Comparison of ENCODE assay signal across 27 cellular contexts in the genomic region with DNA sequence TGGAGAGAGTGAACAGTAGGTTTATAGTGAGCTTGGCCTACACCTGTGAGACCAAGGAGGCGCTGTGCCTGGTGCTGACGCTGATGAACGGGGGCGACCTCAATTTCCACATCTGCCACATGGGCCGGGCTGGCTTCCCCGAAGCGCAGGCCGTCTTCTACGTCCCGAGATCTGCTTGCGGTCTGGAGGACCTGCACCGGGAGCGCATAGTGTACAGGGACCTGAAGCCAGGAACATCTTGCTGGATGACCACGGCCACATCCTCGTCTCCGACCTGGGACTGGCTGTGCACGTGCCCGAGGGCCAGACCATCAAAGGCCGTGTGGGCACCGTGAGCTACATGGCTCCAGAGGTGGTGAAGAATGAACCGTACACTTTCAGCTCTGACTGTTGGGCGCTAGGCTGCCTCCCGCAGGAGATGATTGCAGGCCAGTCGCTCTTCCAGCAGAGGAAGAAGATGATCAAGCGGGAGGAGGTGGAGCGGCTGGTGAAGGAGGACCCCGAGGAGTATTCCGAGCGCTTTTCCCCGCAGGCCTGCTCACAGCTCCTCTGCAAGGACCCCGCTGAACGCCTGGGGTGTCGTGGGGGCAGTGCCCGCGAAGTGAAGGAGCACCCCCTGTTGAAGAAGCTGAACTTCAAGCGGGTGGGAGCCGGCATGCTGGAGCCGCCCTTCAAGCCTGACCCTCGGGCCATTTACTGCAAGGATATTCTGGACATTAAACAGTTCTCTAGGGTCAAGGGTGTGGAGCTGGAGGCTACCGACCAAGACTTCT.
"Had no signal": no experiment of that assay in that cellular context is flagged by ENCODE, and none has a peak within 500 bp of the region (broad histone marks: within the 10 kb centered on the region; RNA-seq: fewer than 3 reads in every experiment).

No MANE protein-coding gene starts in this region.

- ATAC-seq: activated naive CD8-positive, alpha-beta T cell treated with anti-CD3 and anti-CD28 coated beads, Interleukin-2, amount 50 U/mL, for 24 hours; body of pancreas; gastroesophageal sphincter had no signal

- H3K27ac ChIP-seq: adrenal gland, body of pancreas, colonic mucosa, epithelial cell of prostate, esophagus squamous epithelium had no signal

- H3K4me1 ChIP-seq: adrenal gland, body of pancreas, colonic mucosa, esophagus squamous epithelium, gastroesophageal sphincter had no signal

- H3K4me3 ChIP-seq: adrenal gland, body of pancreas, colonic mucosa had no signal

- H3K4me1 Mint-ChIP-seq: activated naive CD4-positive, alpha-beta T cell treated with anti-CD3 and anti-CD28 coated beads, Interleukin-2, amount 50 U/mL, for 24 hours had no signal

- H3K9me3 ChIP-seq: adrenal gland, body of pancreas, colonic mucosa, esophagus squamous epithelium, gastroesophageal sphincter had no signal

- H3K27me3 ChIP-seq: adrenal gland, body of pancreas, colonic mucosa, esophagus squamous epithelium, gastroesophageal sphincter had no signal

- H3K27ac Mint-ChIP-seq: activated CD4-positive, alpha-beta memory T cell treated with anti-CD3 and anti-CD28 coated beads, Interleukin-2, amount 10 ng/mL, durations not matched to agents 7 days and 5 days; activated CD4-positive, alpha-beta T cell treated with anti-CD3 and anti-CD28 coated beads, Interleukin-2, amount 10 ng/mL, durations not matched to agents 7 days and 5 days; activated naive CD4-positive, alpha-beta T cell treated with anti-CD3 and anti-CD28 coated beads, Interleukin-2, amount 50 U/mL, for 24 hours; activated naive CD8-positive, alpha-beta T cell treated with anti-CD3 and anti-CD28 coated beads for 36 hours; activated naive CD8-positive, alpha-beta T cell treated with anti-CD3 and anti-CD28 coated beads, Interleukin-2, amount 50 U/mL, for 24 hours; activated T-cell treated with anti-CD3 and anti-CD28 coated beads, Interleukin-2, amount 50 U/mL, for 24 hours; activated T-cell treated with anti-CD3 and anti-CD28 coated beads, Interleukin-2, amount 50 U/mL, for 72 hours had no signal

- DNase-seq: activated CD4-positive, alpha-beta memory T cell treated with anti-CD3 and anti-CD28 coated beads, Interleukin-2, amount 10 ng/mL, durations not matched to agents 7 days and 5 days; activated CD4-positive, alpha-beta T cell treated with anti-CD3 and anti-CD28 coated beads for 1 hour; activated CD4-positive, alpha-beta T cell treated with anti-CD3 and anti-CD28 coated beads for 4 hours; activated CD4-positive, alpha-beta T cell treated with anti-CD3 and anti-CD28 coated beads, Interleukin-2, amount 10 ng/mL, durations not matched to agents 7 days and 5 days; activated CD4-positive, alpha-beta T cell treated with anti-CD3 and anti-CD28 coated beads, Interleukin-2, amount 50 U/mL, for 4 hours; activated CD8-positive, alpha-beta memory T cell treated with anti-CD3 and anti-CD28 coated beads, Interleukin-2, amount 50 U/mL, for 48 hours; activated gamma-delta T cell; activated naive CD4-positive, alpha-beta T cell treated with Interleukin-2 at 50 U/mL for 16 hours; activated naive CD8-positive, alpha-beta T cell treated with anti-CD3 and anti-CD28 coated beads for 36 hours; activated naive CD8-positive, alpha-beta T cell treated with anti-CD3 and anti-CD28 coated beads, Interleukin-2, amount 50 U/mL, for 24 hours; activated T-cell treated with anti-CD3 and anti-CD28 coated beads for 4 hours; activated T-cell treated with anti-CD3 and anti-CD28 coated beads, Interleukin-2, amount 50 U/mL, for 24 hours; activated T-cell treated with anti-CD3 and anti-CD28 coated beads, Interleukin-2, amount 50 U/mL, for 72 hours; adrenal gland; amygdala; aorta; body of pancreas; colonic mucosa; effector CD8-positive, alpha-beta T cell; esophagus squamous epithelium; foreskin melanocyte; T-helper 2 cell had no signal

- H3K9me3 Mint-ChIP-seq: activated CD4-positive, alpha-beta memory T cell treated with anti-CD3 and anti-CD28 coated beads, Interleukin-2, amount 10 ng/mL, durations not matched to agents 7 days and 5 days; activated CD4-positive, alpha-beta T cell treated with anti-CD3 and anti-CD28 coated beads, Interleukin-2, amount 10 ng/mL, durations not matched to agents 7 days and 5 days; activated naive CD4-positive, alpha-beta T cell treated with anti-CD3 and anti-CD28 coated beads, Interleukin-2, amount 50 U/mL, for 24 hours; activated naive CD8-positive, alpha-beta T cell treated with anti-CD3 and anti-CD28 coated beads for 36 hours; activated naive CD8-positive, alpha-beta T cell treated with anti-CD3 and anti-CD28 coated beads, Interleukin-2, amount 50 U/mL, for 24 hours; activated T-cell treated with anti-CD3 and anti-CD28 coated beads, Interleukin-2, amount 50 U/mL, for 24 hours had no signal

- H3K4me3 Mint-ChIP-seq: activated CD4-positive, alpha-beta memory T cell treated with anti-CD3 and anti-CD28 coated beads, Interleukin-2, amount 10 ng/mL, durations not matched to agents 7 days and 5 days; activated CD4-positive, alpha-beta T cell treated with anti-CD3 and anti-CD28 coated beads, Interleukin-2, amount 10 ng/mL, durations not matched to agents 7 days and 5 days; activated naive CD4-positive, alpha-beta T cell treated with anti-CD3 and anti-CD28 coated beads, Interleukin-2, amount 50 U/mL, for 24 hours; activated naive CD8-positive, alpha-beta T cell treated with anti-CD3 and anti-CD28 coated beads for 36 hours; activated naive CD8-positive, alpha-beta T cell treated with anti-CD3 and anti-CD28 coated beads, Interleukin-2, amount 50 U/mL, for 24 hours; activated T-cell treated with anti-CD3 and anti-CD28 coated beads, Interleukin-2, amount 50 U/mL, for 24 hours had no signal

- H3K27me3 Mint-ChIP-seq: activated CD4-positive, alpha-beta memory T cell treated with anti-CD3 and anti-CD28 coated beads, Interleukin-2, amount 10 ng/mL, durations not matched to agents 7 days and 5 days; activated CD4-positive, alpha-beta T cell treated with anti-CD3 and anti-CD28 coated beads, Interleukin-2, amount 10 ng/mL, durations not matched to agents 7 days and 5 days; activated naive CD4-positive, alpha-beta T cell treated with anti-CD3 and anti-CD28 coated beads, Interleukin-2, amount 50 U/mL, for 24 hours; activated naive CD8-positive, alpha-beta T cell treated with anti-CD3 and anti-CD28 coated beads for 36 hours; activated naive CD8-positive, alpha-beta T cell treated with anti-CD3 and anti-CD28 coated beads, Interleukin-2, amount 50 U/mL, for 24 hours; activated T-cell treated with anti-CD3 and anti-CD28 coated beads, Interleukin-2, amount 50 U/mL, for 24 hours had no signal

- H3K36me3 ChIP-seq: adrenal gland, colonic mucosa, esophagus squamous epithelium, gastroesophageal sphincter had no signal

- FAIRE-seq: endometrium, endothelial cell of umbilical vein had no signal
